In genomic region chr9:85744481-85744880, GRCh38 we compare ENCODE assay signal across 16 cellular contexts. TPM values are rescaled to one million over a fixed set of nuclear protein-coding genes. Genes with fewer than 3 reads are reported as not detected.
A peak's percentile ranks its signal among the peaks of the same experiment; 100 is the strongest.
DNase-seq lines count a peak whose midpoint lies in the region; TF ChIP-seq lines count a peak whose summit lies in the region.
"Had no signal": no experiment of that assay in that cellular context is flagged by ENCODE, and none has a peak within 500 bp of the region (broad histone marks: within the 10 kb centered on the region; RNA-seq: fewer than 3 reads in every experiment).

No MANE protein-coding gene starts in this region.

- H3K79me1 ChIP-seq in H9 (ENCODE audit: insufficient read depth, low read depth, low read length, poor library complexity, severe bottlenecking): no peaks in the 10 kb centered on the region

- H3K36me3 ChIP-seq in MG63: no peaks in the 10 kb centered on the region
- no peaks in the 10 kb centered on the region for H3K36me3 ChIP-seq in OCI-LY7 (ENCODE audit: insufficient read depth, low read length)
- H3K36me3 ChIP-seq: Peyer's patch had no signal

- H2AFZ ChIP-seq in H9 (ENCODE audit: low read length) (no peak overlapping the region), OCI-LY7 (ENCODE audit: low read length) (no peak overlapping the region)

- H3K27ac Mint-ChIP-seq in H9: no peak overlapping the region
- peak overlapping the region; percentile 96 for H3K27ac Mint-ChIP-seq in dendritic cell treated with granulocyte-macrophage colony-stimulating factor and Interleukin-4, amounts not matched to agents 40 ng/mL and 50 ng/mL, for 4 days
- H3K27ac Mint-ChIP-seq in neural crest cell (ENCODE audit: unreplicated experiment): no peak overlapping the region

- H3K4me1 Mint-ChIP-seq in H9 (peaks cover 30 to 31% of the 10 kb centered on the region in 2 experiments), neural crest cell (peaks cover 23% of the 10 kb centered on the region)
- peaks cover 59% of the 10 kb centered on the region for H3K4me1 Mint-ChIP-seq in dendritic cell treated with granulocyte-macrophage colony-stimulating factor and Interleukin-4, amounts not matched to agents 40 ng/mL and 50 ng/mL, for 4 days (ENCODE audit: low read depth)

- no peak overlapping the region for H4K8ac ChIP-seq in H9 (replicated peaks; ENCODE audit: insufficient read length, low read depth, low read length)

- peaks cover 4% of the 10 kb centered on the region for H3K23me2 ChIP-seq in H9 (ENCODE audit: insufficient read length, low read depth, low read length, poor library complexity, severe bottlenecking)

- H2BK20ac ChIP-seq in H9 (ENCODE audit: low read depth, low read length, poor library complexity, severe bottlenecking): no peak overlapping the region

- H3T11ph ChIP-seq in H9 (ENCODE audit: low read length): no peak overlapping the region

- BruUV-seq in OCI-LY7 (replicated peaks; lab: Mats Ljungman, UMichigan): no TSS peak

- DNase-seq in SIG-M5 treated with dmso at 0.1 percent for 504 hours (lab: John Stamatoyannopoulos, UW; ENCODE audit: unreplicated experiment) (peak; percentile 65), SIG-M5 (lab: John Stamatoyannopoulos, UW) (no peak), H9 (peak; percentile 46), neural crest cell (ENCODE audit: low read depth, low spot score) (no peak), MG63 (no peak), substantia nigra (lab: John Stamatoyannopoulos, UW) (no peak), OCI-LY7 (ENCODE audit: low spot score) (no peak)
- DNase-seq: DMS79; NCI-H1105 treated with DMSO at 0.1 percent for 48 hours; NCI-H187; NK-92 treated with Interleukin-12 subunit alpha and Interleukin-12 subunit beta, amount 100 ng/mL, for 24 hours; Peyer's patch; SHP77 had no signal

- no peak for TF ChIP-seq CTCF in H9 (conservative IDR thresholded peaks at IDR 0.05)
- TF ChIP-seq CTCF in neural crest cell (conservative IDR thresholded peaks at IDR 0.05): no peak
- no peak for TF ChIP-seq CTCF in OCI-LY7 (conservative IDR thresholded peaks at IDR 0.05; ENCODE audit: low read length)

- no peak overlapping the region for H3K14ac ChIP-seq in H9 (ENCODE audit: insufficient read depth, low read length)

- H2BK12ac ChIP-seq in H9 (ENCODE audit: insufficient read length, low read depth, low read length): no peak overlapping the region

- H3K27me3 ChIP-seq in H9 (ENCODE audit: insufficient read depth, low read length) (no peaks in the 10 kb centered on the region), MG63 (no peaks in the 10 kb centered on the region; the same call in 1 of the 2 replicates)
- H3K27me3 ChIP-seq: Peyer's patch had no signal

- H3K27me3 Mint-ChIP-seq in H9 (ENCODE audit: low read depth) (no peaks in the 10 kb centered on the region), neural crest cell (ENCODE audit: low read depth) (no peaks in the 10 kb centered on the region)
- H3K27me3 Mint-ChIP-seq in dendritic cell treated with granulocyte-macrophage colony-stimulating factor and Interleukin-4, amounts not matched to agents 40 ng/mL and 50 ng/mL, for 4 days: no peaks in the 10 kb centered on the region

- CTCF ChIA-PET in OCI-LY7 (lab: Charles Lee; ENCODE audit: unreplicated experiment): no interaction called here

- no peaks in the 10 kb centered on the region for H4K20me1 ChIP-seq in H9 (ENCODE audit: control insufficient read depth, insufficient read depth, insufficient read length)
- peaks cover 9% of the 10 kb centered on the region for H4K20me1 ChIP-seq in OCI-LY7 (ENCODE audit: insufficient read depth, low read length)

- no peak overlapping the region for H2BK120ac ChIP-seq in H9 (ENCODE audit: low read depth, low read length, poor library complexity, severe bottlenecking)

- H3K4ac ChIP-seq in H9 (ENCODE audit: low read depth, low read length): no peak overlapping the region

- H2BK5ac ChIP-seq in H9 (ENCODE audit: insufficient read length, low read length): no peak overlapping the region

- no peaks in the 10 kb centered on the region for H3K4me1 ChIP-seq in H9 (ENCODE audit: insufficient read depth, low read length)
- peaks cover 10% of the 10 kb centered on the region for H3K4me1 ChIP-seq in OCI-LY7 (ENCODE audit: insufficient read depth, low read length, poor library complexity, severe bottlenecking)

- H4K5ac ChIP-seq in H9 (ENCODE audit: insufficient read length, low read depth, low read length): no peak overlapping the region

- POLR2A ChIA-PET in OCI-LY7 (lab: Charles Lee): interaction anchor here (0.6 to 1.0 kb wide), 2 partner anchors 49 to 135 kb away, joined by 3 to 4 read pairs; no protein-coding TSS in a partner anchor

- H3K4me2 ChIP-seq in H9 (ENCODE audit: insufficient read depth, insufficient read length, low read length) (no peak overlapping the region), OCI-LY7 (ENCODE audit: low read length) (no peak overlapping the region)

- no peak overlapping the region for H3K23ac ChIP-seq in H9 (ENCODE audit: insufficient read length, low read depth, low read length)

- no peak overlapping the region for H4K91ac ChIP-seq in H9 (ENCODE audit: insufficient read length, low read depth, low read length)

- H3K79me2 ChIP-seq in H9 (ENCODE audit: insufficient read depth, low read length) (peaks cover 2% of the 10 kb centered on the region; the same call in 1 of the 2 replicates), OCI-LY7 (ENCODE audit: insufficient read depth, low read depth, low read length) (peaks cover 13% of the 10 kb centered on the region)

- H3K9ac ChIP-seq in H9 (ENCODE audit: extremely low read depth, insufficient read length, low read length): no peak overlapping the region

- H2AK5ac ChIP-seq in H9 (ENCODE audit: insufficient read length, low read length): no peak overlapping the region

- no peak overlapping the region for H3K56ac ChIP-seq in H9 (ENCODE audit: insufficient read length, low read depth, low read length)

- H3K9me3 ChIP-seq in H9 (ENCODE audit: control insufficient read depth, low read depth, low read length): no peaks in the 10 kb centered on the region
- no peaks in the 10 kb centered on the region for H3K9me3 ChIP-seq in MG63
- no peaks in the 10 kb centered on the region for H3K9me3 ChIP-seq in OCI-LY7 (ENCODE audit: low read length)
- H3K9me3 ChIP-seq: Peyer's patch had no signal

- H3K36me3 Mint-ChIP-seq in H9 (ENCODE audit: insufficient read depth in 1 of 3, low read depth in 3 of 3) (no peaks in the 10 kb centered on the region; a peak in 1 of 7 replicates), neural crest cell (ENCODE audit: low read depth) (no peaks in the 10 kb centered on the region)
- H3K36me3 Mint-ChIP-seq in dendritic cell treated with granulocyte-macrophage colony-stimulating factor and Interleukin-4, amounts not matched to agents 40 ng/mL and 50 ng/mL, for 4 days (ENCODE audit: low read depth): peaks cover 23% of the 10 kb centered on the region

- H3K4me3 ChIP-seq in MG63: no peak overlapping the region
- no peak overlapping the region for H3K4me3 ChIP-seq in OCI-LY7 (ENCODE audit: low read depth, low read length, poor library complexity, severe bottlenecking)
- H3K4me3 ChIP-seq: K562, Peyer's patch had no signal

- H3K27ac ChIP-seq in H9 (ENCODE audit: insufficient read length, low read depth, low read length): no peak overlapping the region
- H3K27ac ChIP-seq in substantia nigra (ENCODE audit: low read depth, low read length, poor library complexity, severe bottlenecking): no peak overlapping the region
- H3K27ac ChIP-seq in OCI-LY7 (ENCODE audit: low read depth, low read length, poor library complexity, severe bottlenecking): no peak overlapping the region
- H3K27ac ChIP-seq: C4-2B, Peyer's patch had no signal

- no peak overlapping the region for H3K4me3 Mint-ChIP-seq in H9
- H3K4me3 Mint-ChIP-seq in dendritic cell treated with granulocyte-macrophage colony-stimulating factor and Interleukin-4, amounts not matched to agents 40 ng/mL and 50 ng/mL, for 4 days: peak overlapping the region; percentile 80
- H3K4me3 Mint-ChIP-seq in neural crest cell: peak overlapping the region; percentile 18

- no peak overlapping the region for H3K18ac ChIP-seq in H9 (ENCODE audit: insufficient read length, low read depth, low read length)

- no CpG with 5 or more reads among the region's 7 CpGs for WGBS in H9 (ENCODE audit: extremely low coverage, insufficient read length, low lambda C conversion rate)

- intact Hi-C loops in dendritic cell treated with granulocyte-macrophage colony-stimulating factor and Interleukin-4, amounts not matched to agents 40 ng/mL and 50 ng/mL, for 4 days (cut with micrococcal nuclease): loop anchor here (5.0 kb wide), 3 partner anchors 42 to 538 kb away; partner anchors contain the start of genes ISCA1 and NAA35
- intact Hi-C loops in OCI-LY7 (cut with micrococcal nuclease; ENCODE audit: unreplicated experiment): loop anchor here (5.0 kb wide), 2 partner anchors 608 to 1762 kb away; partner anchors contain the start of genes HNRNPK, RMI1 and TUT7

- H3K9me3 Mint-ChIP-seq in H9 (no peaks in the 10 kb centered on the region), neural crest cell (no peaks in the 10 kb centered on the region)
- no peaks in the 10 kb centered on the region for H3K9me3 Mint-ChIP-seq in dendritic cell treated with granulocyte-macrophage colony-stimulating factor and Interleukin-4, amounts not matched to agents 40 ng/mL and 50 ng/mL, for 4 days

- H2BK15ac ChIP-seq in H9 (ENCODE audit: low read depth, low read length): no peak overlapping the region

- no peaks in the 10 kb centered on the region for H3K9me2 ChIP-seq in OCI-LY7 (ENCODE audit: insufficient read depth, low read length)

RNA-seq across cellular contexts. Expression of gene AGTPBP1, which starts 2.7 kb away (rescaled TPM):
- total RNA-seq in H9 (2021) (53.1 and 53.3 TPM in 2 replicates), neural crest cell (42.4 and 43.0 TPM in 2 replicates), OCI-LY7 (2022) (37.2 and 45.8 TPM in 2 replicates)
- total RNA-seq in MG63 (2014; rRNA removed; shearing (Covaris generic); ENCODE audit: low replicate concordance): 13.0 and 22.5 TPM in 2 replicates
- total RNA-seq in OCI-LY7 (2014; rRNA removed; shearing (Covaris generic)): 24.2 and 31.0 TPM in 2 replicates

Comparison
In these comparisons a context has a peak if more than half of its experiments do, and no peak if none do; other contexts are left out.
1. DNase-seq: peak in SIG-M5 treated with dmso at 0.1 percent for 504 hours (single experiment) and H9 (single experiment); none in SIG-M5 (single experiment), neural crest cell (single experiment), MG63 (single experiment), substantia nigra (0 of 49) and OCI-LY7 (single experiment).
2. H3K4me3 Mint-ChIP-seq: peak in dendritic cell treated with granulocyte-macrophage colony-stimulating factor and Interleukin-4, amounts not matched to agents 40 ng/mL and 50 ng/mL, for 4 days (single experiment) and neural crest cell (single experiment); none in H9 (0 of 2).